8 cellular contexts compared by ENCODE assay signal in the genomic region with DNA sequence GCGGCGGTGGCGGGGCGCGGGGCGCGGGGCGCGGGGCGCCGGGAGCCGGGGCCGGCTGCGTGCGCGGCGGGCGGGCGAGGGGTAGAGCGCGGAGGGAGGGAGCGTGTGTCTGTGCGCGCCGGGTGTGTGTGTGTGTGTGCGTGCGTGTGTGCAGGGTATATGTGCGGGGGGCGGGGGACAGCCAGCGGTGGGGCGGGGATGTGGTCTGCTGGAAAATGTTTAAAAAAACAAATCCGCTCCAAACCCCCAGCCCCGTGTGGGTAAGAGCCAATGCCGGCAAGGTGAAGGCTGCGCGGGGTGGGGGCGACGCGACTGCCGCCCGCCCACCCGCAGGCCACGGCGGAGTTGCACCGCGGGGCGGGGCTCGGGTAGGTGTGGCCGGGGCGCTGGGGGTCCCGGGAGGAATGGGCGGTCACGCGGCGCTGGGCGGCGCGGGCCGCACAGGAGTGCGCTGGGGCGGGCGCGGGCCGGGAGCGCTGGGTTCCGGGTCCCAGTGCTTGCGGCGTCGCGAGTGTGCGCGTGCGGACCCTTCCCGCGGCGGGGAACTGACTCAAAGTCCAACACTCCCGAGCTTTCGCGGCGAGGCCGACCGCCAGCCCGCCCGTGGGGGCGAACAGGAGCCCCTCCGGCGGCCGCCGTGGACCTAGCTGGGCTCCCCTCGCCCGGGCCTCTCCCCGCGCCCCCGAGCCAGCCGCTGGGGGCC. TPM values are rescaled to one million over a fixed set of nuclear protein-coding genes. Genes with fewer than 3 reads are reported as not detected.
DNase-seq lines count a peak whose midpoint lies in the region; ATAC-seq and TF ChIP-seq lines count a peak whose summit lies in the region.

Gene CYGB (minus strand): TSS at position 132 of the 703 bp plus-strand sequence. CDS start 167 bp downstream, outside the sequence.

- peak within 1 kb of the TSS; percentile 89 for H2AFZ ChIP-seq in neuronal stem cell (ENCODE audit: low read length)

- H3K27ac Mint-ChIP-seq in T-helper 17 cell: no peak within 1 kb of the TSS
- H3K27ac Mint-ChIP-seq in glutamatergic neuron (ENCODE audit: unreplicated experiment): no peak within 1 kb of the TSS

- peak within 1 kb of the TSS; percentile 95 for H3K4me2 ChIP-seq in neuronal stem cell (ENCODE audit: insufficient read depth, low read length, poor library complexity, severe bottlenecking)

- H3K27me3 Mint-ChIP-seq in T-helper 17 cell: peaks cover 39% of the 10 kb centered on the region
- peaks cover 14% of the 10 kb centered on the region for H3K27me3 Mint-ChIP-seq in glutamatergic neuron (ENCODE audit: unreplicated experiment)

- H3K23ac ChIP-seq in neuronal stem cell (ENCODE audit: low read depth, low read length, poor library complexity): peak within 1 kb of the TSS; percentile 47

- H3K4me3 ChIP-seq in AG10803 (ENCODE audit: low read length): peak within 1 kb of the TSS; percentile 44
- H3K4me3 ChIP-seq in neuronal stem cell (ENCODE audit: low read length in 2 of 2): peak within 1 kb of the TSS; percentile 28 to 76

- no peak within 1 kb of the TSS for H4K8ac ChIP-seq in neuronal stem cell (ENCODE audit: low read depth, low read length)

- WGBS in neuronal stem cell (ENCODE audit: extremely low coverage in 2 of 2, insufficient read length in 2 of 2, insufficient replicate concordance in 1 of 2), 2 donors: no CpG with 5 or more reads among the region's 95 CpGs

- H3K9ac ChIP-seq in neuronal stem cell (ENCODE audit: low read depth, low read length, poor library complexity): peak within 1 kb of the TSS; percentile 82

- no peaks in the 10 kb centered on the region for H3K79me1 ChIP-seq in neuronal stem cell (ENCODE audit: low read depth, low read length)

- H2BK12ac ChIP-seq in neuronal stem cell (ENCODE audit: low read length): no peak within 1 kb of the TSS

- ATAC-seq in T-helper 17 cell: peak; percentile 54

- H3K36me3 Mint-ChIP-seq in T-helper 17 cell (ENCODE audit: low read depth): peaks cover 3% of the 10 kb centered on the region
- peaks cover 5% of the 10 kb centered on the region for H3K36me3 Mint-ChIP-seq in glutamatergic neuron (ENCODE audit: unreplicated experiment)

- H3K4me3 Mint-ChIP-seq in T-helper 17 cell (peak within 1 kb of the TSS; percentile 58), glutamatergic neuron (ENCODE audit: unreplicated experiment) (peak within 1 kb of the TSS; percentile 84)

- no peak within 1 kb of the TSS for H2BK120ac ChIP-seq in neuronal stem cell (ENCODE audit: low read depth, low read length)

- DNase-seq in AG10803 (ENCODE audit: low read depth) (no peak), T-helper 17 cell (no peak), glutamatergic neuron (no peak), neuronal stem cell (ENCODE audit: low spot score) (no peak), SHP77 treated with DMSO at 0.1 percent for 48 hours (lab: John Stamatoyannopoulos, UW) (no peak), AML-193 (lab: John Stamatoyannopoulos, UW) (no peak), NCI-H2029 treated with DMSO at 0.1 percent for 48 hours (lab: John Stamatoyannopoulos, UW) (no peak)
- DNase-seq in activated CD4-positive, CD25-positive, alpha-beta regulatory T cell treated with anti-CD3 and anti-CD28 coated beads, Interleukin-2, amount 50 U/mL, for 72 hours: no peak

- H3K9me3 ChIP-seq in T-helper 17 cell (ENCODE audit: control insufficient read depth, low read length, poor library complexity, severe bottlenecking) (no peaks in the 10 kb centered on the region), neuronal stem cell (replicated peaks in 1 of 2; ENCODE audit: control insufficient read depth in 2 of 2, insufficient read depth in 1 of 2, low read depth in 1 of 2, low read length in 2 of 2) (no peaks in the 10 kb centered on the region)

- H2BK15ac ChIP-seq in neuronal stem cell (ENCODE audit: low read length): peak within 1 kb of the TSS; percentile 60

- H3K4me1 ChIP-seq in neuronal stem cell (ENCODE audit: control insufficient read depth in 2 of 2, insufficient read depth in 1 of 2, low read depth in 1 of 2, low read length in 2 of 2): peaks cover 11 to 17% of the 10 kb centered on the region in 2 donors

- H3K18ac ChIP-seq in neuronal stem cell (ENCODE audit: low read length): peak within 1 kb of the TSS; percentile 93

- H2BK5ac ChIP-seq in neuronal stem cell (ENCODE audit: low read length): peak within 1 kb of the TSS; percentile 58

- H3K27ac ChIP-seq in neuronal stem cell (replicated peaks; ENCODE audit: low read length): no peak within 1 kb of the TSS

- H3K36me3 ChIP-seq in neuronal stem cell (replicated peaks in 1 of 2; ENCODE audit: control insufficient read depth in 2 of 2, insufficient read depth in 2 of 2, low read length in 2 of 2): no peaks in the 10 kb centered on the region

- H3K4ac ChIP-seq in neuronal stem cell (ENCODE audit: low read length): no peak within 1 kb of the TSS

- H3K4me1 Mint-ChIP-seq in T-helper 17 cell (peaks cover 2% of the 10 kb centered on the region), glutamatergic neuron (ENCODE audit: low read depth, unreplicated experiment) (peaks cover 40% of the 10 kb centered on the region)

- H3K9me3 Mint-ChIP-seq in glutamatergic neuron (ENCODE audit: unreplicated experiment): peaks cover 9% of the 10 kb centered on the region

- H3K27me3 ChIP-seq in neuronal stem cell (ENCODE audit: control insufficient read depth in 3 of 3, insufficient read depth in 3 of 3, low read depth in 1 of 3, low read length in 3 of 3): peaks cover 9 to 65% (median 41%) of the 10 kb centered on the region in 3 experiments

- H3K14ac ChIP-seq in neuronal stem cell (ENCODE audit: low read length): peak within 1 kb of the TSS; percentile 57

- no peak within 1 kb of the TSS for H4K91ac ChIP-seq in neuronal stem cell (ENCODE audit: low read depth, low read length, poor library complexity)

- no peak for TF ChIP-seq CTCF in AG10803 (conservative IDR thresholded peaks at IDR 0.05; ENCODE audit: low read length)
- TF ChIP-seq CTCF in glutamatergic neuron (IDR thresholded peaks at IDR 0.05; ENCODE audit: partially characterized antibody, unreplicated experiment): no peak

- H2AK5ac ChIP-seq in neuronal stem cell (ENCODE audit: low read depth, low read length): peak within 1 kb of the TSS; percentile 69

RNA-seq across cellular contexts. Expression of gene CYGB, which starts in this region (rescaled TPM):
- total RNA-seq in T-helper 17 cell (not detected), glutamatergic neuron (ENCODE audit: unreplicated experiment) (20.4 TPM)
- polyA plus RNA-seq in neuronal stem cell (2013, experiment 1 of 2): 0.98 TPM
- polyA plus RNA-seq in neuronal stem cell (2013, experiment 2 of 2): 0.96 TPM

Comparison
In these comparisons a context has a peak if more than half of its experiments do, and no peak if none do; other contexts are left out.
1. RNA of gene CYGB (total RNA-seq): 20.4 TPM in glutamatergic neuron (single experiment); not detected in T-helper 17 cell; every median in the first group is over 10 times any median in the second.
2. Peak in ATAC-seq in T-helper 17 cell; RNA of the gene not detected or under 1 TPM.